Comparison of ENCODE assay signal across 8 cellular contexts in the genomic region with DNA sequence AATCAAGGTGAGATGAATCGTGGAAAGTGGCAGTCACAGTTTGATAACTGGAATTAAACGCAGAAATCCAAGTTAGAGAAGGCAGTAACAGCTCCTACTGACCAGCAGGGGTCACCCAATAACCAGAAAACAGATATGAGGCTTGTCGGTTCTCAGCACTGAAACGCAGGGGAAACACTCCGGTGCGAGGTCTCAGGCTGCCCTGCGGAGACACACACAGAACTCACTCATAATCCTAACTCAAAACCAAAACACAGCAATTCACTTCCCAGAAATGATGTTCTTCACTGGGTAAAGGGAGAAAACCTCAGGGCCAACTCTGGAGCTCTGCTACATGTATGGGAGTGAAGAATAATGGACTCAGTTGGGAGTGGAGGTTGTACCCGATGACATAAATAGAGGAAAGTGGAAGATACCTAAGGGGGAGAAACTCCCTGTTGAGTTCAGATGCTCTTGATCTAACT.
DNase-seq lines count a peak whose midpoint lies in the region; ATAC-seq and TF ChIP-seq lines count a peak whose summit lies in the region.

No MANE protein-coding gene starts in this region.

- CTCF ChIA-PET in Caco-2 (lab: Charles Lee) = interaction anchor here (0.6 to 1.2 kb wide), 4 partner anchors 199 to 460 kb away, joined by 3 to 4 read pairs (median 3); no protein-coding TSS in a partner anchor

- H4K20me1 ChIP-seq in neural progenitor cell (ENCODE audit: low read depth) = no peaks in the 10 kb centered on the region

- DNase-seq in Caco-2 (peak; percentile 63 to 66), NCI-H2196 (lab: John Stamatoyannopoulos, UW; ENCODE audit: unreplicated experiment) (peak; percentile 28), fibroblast of peridontal ligament (ENCODE audit: extremely low read depth) (peak; percentile 80), neural progenitor cell (ENCODE audit: low spot score) (peak; percentile 85), cortex of kidney (lab: John Stamatoyannopoulos, UW) (no peak)
- peak; percentile 1 to 11 for DNase-seq in activated CD4-positive, alpha-beta T cell treated with anti-CD3 and anti-CD28 coated beads, Interleukin-2, amount 50 U/mL, for 24 hours (ENCODE audit: low read depth in 1 of 2, low spot score in 1 of 2)

- no peaks in the 10 kb centered on the region for H3K27me3 ChIP-seq in Caco-2 (replicated peaks; ENCODE audit: control insufficient read depth, insufficient read depth, low read length)
- no peaks in the 10 kb centered on the region for H3K27me3 ChIP-seq in neural progenitor cell

- H3K27ac ChIP-seq in neural progenitor cell = no peak overlapping the region

- H3K9me3 Mint-ChIP-seq in Caco-2 (ENCODE audit: unreplicated experiment) = peaks cover 18% of the 10 kb centered on the region
- peaks cover 21% of the 10 kb centered on the region for H3K9me3 Mint-ChIP-seq in neural progenitor cell

- H3K79me2 ChIP-seq in neural progenitor cell (ENCODE audit: low read depth) = no peaks in the 10 kb centered on the region

- peak overlapping the region; percentile 30 for H3K4me2 ChIP-seq in neural progenitor cell

- H3K4me1 Mint-ChIP-seq in Caco-2 (ENCODE audit: low read depth, unreplicated experiment) = peaks cover 22% of the 10 kb centered on the region
- H3K4me1 Mint-ChIP-seq in neural progenitor cell = peaks cover 10% of the 10 kb centered on the region

- H3K27ac Mint-ChIP-seq in Caco-2 (ENCODE audit: unreplicated experiment) (peak overlapping the region; percentile 12), neural progenitor cell (peak overlapping the region; percentile 84)

- H3K27me3 Mint-ChIP-seq in Caco-2 (ENCODE audit: insufficient read depth, unreplicated experiment) (no peaks in the 10 kb centered on the region), neural progenitor cell (ENCODE audit: insufficient read depth, low read depth) (no peaks in the 10 kb centered on the region)

- H3K9me3 ChIP-seq in Caco-2 (no peaks in the 10 kb centered on the region), neural progenitor cell (ENCODE audit: low read depth) (no peaks in the 10 kb centered on the region)

- H2AFZ ChIP-seq in neural progenitor cell (replicated peaks) = peak overlapping the region; percentile 90

- POLR2A ChIA-PET in Caco-2 (lab: Charles Lee) = no interaction called here

- H3K4me1 ChIP-seq in Caco-2 (peaks cover 23% of the 10 kb centered on the region), neural progenitor cell (peaks cover 13% of the 10 kb centered on the region)

- H3K4me3 Mint-ChIP-seq in Caco-2 (ENCODE audit: unreplicated experiment) = peak overlapping the region; percentile 45
- no peak overlapping the region for H3K4me3 Mint-ChIP-seq in neural progenitor cell

- H3K9ac ChIP-seq in neural progenitor cell = no peak overlapping the region

- H3K36me3 ChIP-seq in Caco-2 (ENCODE audit: control insufficient read depth, insufficient read depth, low read length) = no peaks in the 10 kb centered on the region
- no peaks in the 10 kb centered on the region for H3K36me3 ChIP-seq in neural progenitor cell

- no peaks in the 10 kb centered on the region for H3K36me3 Mint-ChIP-seq in Caco-2 (ENCODE audit: insufficient read depth, unreplicated experiment)
- H3K36me3 Mint-ChIP-seq in neural progenitor cell = peaks cover 6% of the 10 kb centered on the region

- ATAC-seq in GM18873 (IDR thresholded peaks at IDR 0.05; ENCODE audit: low FRiP score, unreplicated experiment) (peak; percentile 95), HG03045 (IDR thresholded peaks at IDR 0.05; ENCODE audit: unreplicated experiment) (peak; percentile 94)

- intact Hi-C loops in Caco-2 (cut with micrococcal nuclease; ENCODE audit: unreplicated experiment) = loop anchor here (1.0 to 10.0 kb wide), 6 partner anchors 105 to 638 kb away; no protein-coding TSS in a partner anchor

- BruUV-seq in Caco-2 (replicated peaks; lab: Mats Ljungman, UMichigan) = no TSS peak

- TF ChIP-seq CTCF in Caco-2 (IDR thresholded peaks at IDR 0.05; ENCODE audit: insufficient read depth in 1 of 2, low read depth in 1 of 2, low read length in 1 of 2, severe bottlenecking in 1 of 2, unreplicated experiment in 1 of 2) (peak; percentile 73 to 81), neural progenitor cell (IDR thresholded peaks at IDR 0.05) (peak; percentile 94)

- no peak overlapping the region for H3K4me3 ChIP-seq in Caco-2 (ENCODE audit: low read depth, low read length)
- no peak overlapping the region for H3K4me3 ChIP-seq in neural progenitor cell

- no peaks in the 10 kb centered on the region for H3F3A ChIP-seq in neural progenitor cell (ENCODE audit: low read depth)
